15 cellular contexts compared by ENCODE assay signal in the genomic region with DNA sequence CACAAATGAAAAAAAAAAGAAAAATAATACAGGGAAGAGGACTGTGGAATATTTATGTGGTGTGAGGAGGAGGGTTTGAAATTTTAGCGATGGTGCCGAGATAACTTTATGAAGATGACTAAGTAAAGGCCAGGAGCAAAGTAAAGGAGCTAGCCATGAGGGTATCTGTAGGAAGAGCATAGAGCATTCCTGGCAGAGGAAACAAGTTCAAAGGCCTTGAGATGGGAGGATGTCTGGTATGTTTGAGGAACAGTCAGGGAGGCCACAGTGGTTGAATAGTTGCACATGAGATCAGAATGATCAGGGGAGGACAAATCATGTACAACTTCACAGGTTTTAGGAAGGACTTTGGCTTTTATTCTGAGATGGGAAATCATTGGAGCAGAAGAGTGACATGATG. TPM values are rescaled to one million over a fixed set of nuclear protein-coding genes. Genes with fewer than 3 reads are reported as not detected.
DNase-seq lines count a peak whose midpoint lies in the region; ATAC-seq, FAIRE-seq and TF ChIP-seq lines count a peak whose summit lies in the region.
"Had no signal": no experiment of that assay in that cellular context is flagged by ENCODE, and none has a peak within 500 bp of the region (broad histone marks: within the 10 kb centered on the region; RNA-seq: fewer than 3 reads in every experiment).

No MANE protein-coding gene starts in this region.

- in situ Hi-C loops in GM12878 (cut with MboI): no loop called here

- H3K9me3 Mint-ChIP-seq in activated CD4-positive, alpha-beta memory T cell treated with anti-CD3 and anti-CD28 coated beads for 36 hours: peaks cover 12% of the 10 kb centered on the region
- peaks cover 11% of the 10 kb centered on the region for H3K9me3 Mint-ChIP-seq in activated CD4-positive, alpha-beta memory T cell treated with anti-CD3 and anti-CD28 coated beads, Interleukin-2, amount 10 ng/mL, durations not matched to agents 7 days and 5 days
- H3K9me3 Mint-ChIP-seq in Caco-2 (ENCODE audit: unreplicated experiment): peaks cover 15% of the 10 kb centered on the region
- peaks cover 6% of the 10 kb centered on the region for H3K9me3 Mint-ChIP-seq in neural progenitor cell

- H3K4me3 ChIP-seq in Caco-2 (ENCODE audit: low read depth, low read length) (no peak overlapping the region), GM12878 (no peak overlapping the region), neural progenitor cell (no peak overlapping the region)
- H3K4me3 ChIP-seq: GM23338 had no signal

- RAD21 ChIA-PET in GM12878 (lab: Charles Lee; ENCODE audit: unreplicated experiment): no interaction called here

- peaks cover 8% of the 10 kb centered on the region for H3K36me3 ChIP-seq in Caco-2 (ENCODE audit: control insufficient read depth, insufficient read depth, low read length)
- H3K36me3 ChIP-seq in GM12878 (ENCODE audit: control insufficient read depth in 2 of 2, insufficient read depth in 2 of 2, low read length in 1 of 2): peaks cover 4 to 33% of the 10 kb centered on the region in 2 experiments
- peaks cover 11% of the 10 kb centered on the region for H3K36me3 ChIP-seq in neural progenitor cell

- peaks cover 7% of the 10 kb centered on the region for H3K4me1 ChIP-seq in Caco-2
- H3K4me1 ChIP-seq in GM12878 (ENCODE audit: control insufficient read depth, insufficient read depth, low read length): peaks cover 9% of the 10 kb centered on the region
- H3K4me1 ChIP-seq in neural progenitor cell: no peaks in the 10 kb centered on the region
- H3K4me1 ChIP-seq in foreskin keratinocyte: peaks cover 6% of the 10 kb centered on the region

- H3K27ac ChIP-seq in GM12878 (ENCODE audit: control insufficient read depth, insufficient read depth) (no peak overlapping the region), neural progenitor cell (no peak overlapping the region), foreskin keratinocyte (no peak overlapping the region)

- H3K9ac ChIP-seq in GM12878 (ENCODE audit: control insufficient read depth, insufficient read depth, low read length) (no peak overlapping the region), neural progenitor cell (no peak overlapping the region)

- no peak overlapping the region for H2AFZ ChIP-seq in GM12878 (ENCODE audit: control insufficient read depth, low read depth, low read length)
- H2AFZ ChIP-seq in neural progenitor cell (replicated peaks): no peak overlapping the region
- H2AFZ ChIP-seq: GM23338 had no signal

- H3K9me3 ChIP-seq in Caco-2 (no peaks in the 10 kb centered on the region), GM12878 (replicated peaks; ENCODE audit: control insufficient read depth, insufficient read depth, low read length) (peaks cover 11% of the 10 kb centered on the region), neural progenitor cell (ENCODE audit: low read depth) (no peaks in the 10 kb centered on the region)

- TF ChIP-seq POLR2A in GM12878 (IDR thresholded peaks at IDR 0.05; ENCODE audit: low read depth, low read length): no peak

- H3F3A ChIP-seq in neural progenitor cell (ENCODE audit: low read depth): peaks cover 8% of the 10 kb centered on the region

- CTCF ChIA-PET in activated CD4-positive, alpha-beta memory T cell treated with anti-CD3 and anti-CD28 coated beads for 36 hours (lab: Charles Lee): interaction anchor here (0.8 kb wide), 1 partner anchor 32 kb away, joined by 3 read pairs; no protein-coding TSS in a partner anchor
- CTCF ChIA-PET in activated CD4-positive, alpha-beta memory T cell treated with anti-CD3 and anti-CD28 coated beads, Interleukin-2, amount 10 ng/mL, durations not matched to agents 7 days and 5 days (lab: Charles Lee): interaction anchor here (0.7 kb wide), 1 partner anchor 444 kb away, joined by 3 read pairs; no protein-coding TSS in a partner anchor
- CTCF ChIA-PET in Caco-2 (lab: Charles Lee) (interaction anchor here (0.6 kb wide), 1 partner anchor 24 kb away, joined by 3 read pairs; no protein-coding TSS in a partner anchor), GM12878 (lab: Yijun Ruan, JAX) (interaction anchor here (1.2 to 3.0 kb wide), 3 partner anchors 11 to 33 kb away, joined by 3 to 10 read pairs (median 4); no protein-coding TSS in a partner anchor)

- H3K27me3 Mint-ChIP-seq in activated CD4-positive, alpha-beta memory T cell treated with anti-CD3 and anti-CD28 coated beads for 36 hours: no peaks in the 10 kb centered on the region
- H3K27me3 Mint-ChIP-seq in activated CD4-positive, alpha-beta memory T cell treated with anti-CD3 and anti-CD28 coated beads, Interleukin-2, amount 10 ng/mL, durations not matched to agents 7 days and 5 days: no peaks in the 10 kb centered on the region
- H3K27me3 Mint-ChIP-seq in Caco-2 (ENCODE audit: insufficient read depth, unreplicated experiment) (no peaks in the 10 kb centered on the region), neural progenitor cell (ENCODE audit: insufficient read depth, low read depth) (no peaks in the 10 kb centered on the region)

- peaks cover 57% of the 10 kb centered on the region for H3K36me3 Mint-ChIP-seq in activated CD4-positive, alpha-beta memory T cell treated with anti-CD3 and anti-CD28 coated beads for 36 hours
- H3K36me3 Mint-ChIP-seq in activated CD4-positive, alpha-beta memory T cell treated with anti-CD3 and anti-CD28 coated beads, Interleukin-2, amount 10 ng/mL, durations not matched to agents 7 days and 5 days (ENCODE audit: low read depth): peaks cover 64% of the 10 kb centered on the region
- H3K36me3 Mint-ChIP-seq in Caco-2 (ENCODE audit: insufficient read depth, unreplicated experiment) (peaks cover 99% of the 10 kb centered on the region), neural progenitor cell (peaks cover 38% of the 10 kb centered on the region)

- intact Hi-C loops in activated CD4-positive, alpha-beta memory T cell treated with anti-CD3 and anti-CD28 coated beads for 36 hours (cut with micrococcal nuclease): no loop called here
- intact Hi-C loops in Caco-2 (cut with micrococcal nuclease; ENCODE audit: unreplicated experiment): no loop called here
- intact Hi-C loops in GM12878 (cut with micrococcal nuclease; ENCODE audit: unreplicated experiment): no loop called here

- H3K4me3 Mint-ChIP-seq in activated CD4-positive, alpha-beta memory T cell treated with anti-CD3 and anti-CD28 coated beads for 36 hours: no peak overlapping the region
- no peak overlapping the region for H3K4me3 Mint-ChIP-seq in activated CD4-positive, alpha-beta memory T cell treated with anti-CD3 and anti-CD28 coated beads, Interleukin-2, amount 10 ng/mL, durations not matched to agents 7 days and 5 days
- H3K4me3 Mint-ChIP-seq in Caco-2 (ENCODE audit: unreplicated experiment): no peak overlapping the region
- H3K4me3 Mint-ChIP-seq in neural progenitor cell: peak overlapping the region; percentile 20
- H3K4me3 Mint-ChIP-seq: GM23338 had no signal

- TF ChIP-seq CTCF in Caco-2 (IDR thresholded peaks at IDR 0.05; ENCODE audit: insufficient read depth in 1 of 2, low read depth in 1 of 2, low read length in 1 of 2, severe bottlenecking in 1 of 2, unreplicated experiment in 1 of 2): no peak
- TF ChIP-seq CTCF in GM12878 (IDR thresholded peaks at IDR 0.05 in 2 of 3, conservative IDR thresholded peaks at IDR 0.05 in 1 of 3; ENCODE audit: control insufficient read depth in 2 of 3, extremely low read depth in 1 of 3, insufficient read depth in 1 of 3, low read depth in 3 of 3, low read length in 3 of 3): no peak
- no peak for TF ChIP-seq CTCF in neural progenitor cell (IDR thresholded peaks at IDR 0.05)
- no peak for TF ChIP-seq CTCF in foreskin keratinocyte (conservative IDR thresholded peaks at IDR 0.05)

- peak overlapping the region; percentile 0 for H3K27ac Mint-ChIP-seq in activated CD4-positive, alpha-beta memory T cell treated with anti-CD3 and anti-CD28 coated beads for 36 hours
- H3K27ac Mint-ChIP-seq in activated CD4-positive, alpha-beta memory T cell treated with anti-CD3 and anti-CD28 coated beads, Interleukin-2, amount 10 ng/mL, durations not matched to agents 7 days and 5 days: no peak overlapping the region
- peak overlapping the region; percentile 0 for H3K27ac Mint-ChIP-seq in Caco-2 (ENCODE audit: unreplicated experiment)
- no peak overlapping the region for H3K27ac Mint-ChIP-seq in neural progenitor cell
- H3K27ac Mint-ChIP-seq: GM23338 had no signal

- H3K4me1 Mint-ChIP-seq in activated CD4-positive, alpha-beta memory T cell treated with anti-CD3 and anti-CD28 coated beads for 36 hours (ENCODE audit: low read depth): peaks cover 61% of the 10 kb centered on the region
- H3K4me1 Mint-ChIP-seq in activated CD4-positive, alpha-beta memory T cell treated with anti-CD3 and anti-CD28 coated beads, Interleukin-2, amount 10 ng/mL, durations not matched to agents 7 days and 5 days: peaks cover 48% of the 10 kb centered on the region
- H3K4me1 Mint-ChIP-seq in Caco-2 (ENCODE audit: low read depth, unreplicated experiment) (peaks cover 14% of the 10 kb centered on the region), neural progenitor cell (peaks cover 16% of the 10 kb centered on the region)

- 100% methylated on average over 2 of the region's 2 CpGs for WGBS in GM12878 (ENCODE audit: insufficient coverage, insufficient replicate concordance, low lambda C conversion rate, missing lambda C conversion rate)

- SMC1A ChIA-PET in GM12878 (lab: Charles Lee; ENCODE audit: uncharacterized antibody, unreplicated experiment): interaction anchor here (0.9 to 1.8 kb wide), 3 partner anchors 10 to 35 kb away, joined by 4 to 7 read pairs (median 6); no protein-coding TSS in a partner anchor

- H4K20me1 ChIP-seq in GM12878 (ENCODE audit: control insufficient read depth, insufficient read depth) (no peaks in the 10 kb centered on the region), neural progenitor cell (ENCODE audit: low read depth) (peaks cover 13% of the 10 kb centered on the region)

- POLR2A ChIA-PET in activated CD4-positive, alpha-beta memory T cell treated with anti-CD3 and anti-CD28 coated beads for 36 hours (lab: Charles Lee): no interaction called here
- POLR2A ChIA-PET in activated CD4-positive, alpha-beta memory T cell treated with anti-CD3 and anti-CD28 coated beads, Interleukin-2, amount 10 ng/mL, durations not matched to agents 7 days and 5 days (lab: Charles Lee): no interaction called here
- POLR2A ChIA-PET in Caco-2 (lab: Charles Lee): no interaction called here
- POLR2A ChIA-PET in GM12878 (lab: Charles Lee): interaction anchor here (0.8 to 1.0 kb wide), 2 partner anchors 10 to 14 kb away, joined by 3 to 6 read pairs; no protein-coding TSS in a partner anchor

- H3K27me3 ChIP-seq in Caco-2 (replicated peaks; ENCODE audit: control insufficient read depth, insufficient read depth, low read length) (no peaks in the 10 kb centered on the region), GM12878 (replicated peaks in 1 of 2; ENCODE audit: control insufficient read depth in 2 of 2, insufficient read depth in 2 of 2, low read length in 1 of 2) (no peaks in the 10 kb centered on the region), neural progenitor cell (no peaks in the 10 kb centered on the region), foreskin keratinocyte (no peaks in the 10 kb centered on the region)

- no peak for TF ChIP-seq RAD21 in GM12878 (IDR thresholded peaks at IDR 0.05; ENCODE audit: insufficient read depth, low read depth, low read length)

- no peak for DNase-seq in activated CD4-positive, alpha-beta memory T cell treated with anti-CD3 and anti-CD28 coated beads for 36 hours
- DNase-seq in activated CD4-positive, alpha-beta memory T cell treated with anti-CD3 and anti-CD28 coated beads, Interleukin-2, amount 10 ng/mL, durations not matched to agents 7 days and 5 days: no peak
- DNase-seq in Caco-2 (no peak), GM12878 (ENCODE audit: low read depth, low spot score) (no peak), neural progenitor cell (ENCODE audit: low spot score) (no peak), foreskin keratinocyte (no peak)
- DNase-seq: AML-193, DND-41, GDM1, NCI-H1436, NCI-H2029 treated with DMSO at 0.1 percent for 48 hours, NCI-H510A treated with DMSO at 0.1 percent for 48 hours, RPMI8226 had no signal

- no TSS peak for BruUV-seq in Caco-2 (replicated peaks; lab: Mats Ljungman, UMichigan)
- BruUV-seq in GM12878 (replicated peaks; lab: Mats Ljungman, UMichigan): no TSS peak

- H3K79me2 ChIP-seq in GM12878 (ENCODE audit: control insufficient read depth, insufficient read depth, low read length) (peaks cover 75% of the 10 kb centered on the region), neural progenitor cell (ENCODE audit: low read depth) (peaks cover 88% of the 10 kb centered on the region)

- no peak for TF ChIP-seq EP300 in GM12878 (IDR thresholded peaks at IDR 0.05; ENCODE audit: borderline replicate concordance in 1 of 2, control insufficient read depth in 1 of 2, low read depth in 2 of 2, low read length in 2 of 2)

- H3K4me2 ChIP-seq in GM12878 (ENCODE audit: control insufficient read depth, insufficient read depth) (no peak overlapping the region), neural progenitor cell (no peak overlapping the region)
- H3K4me2 ChIP-seq: GM23338 had no signal

- no peak for ATAC-seq in GM12878
- ATAC-seq in foreskin keratinocyte: no peak
- ATAC-seq in GM18873 (IDR thresholded peaks at IDR 0.05; ENCODE audit: low FRiP score, unreplicated experiment): no peak
- ATAC-seq: GM23338 had no signal

- FAIRE-seq in GM12878 (lab: Jason Lieb, UNC): peak; percentile 23

RNA-seq across cellular contexts. Expression of a gene that starts 4.2 kb away (rescaled TPM):
- 100 to 1,000 TPM; 147 to 152 TPM for total RNA-seq in activated CD4-positive, alpha-beta memory T cell treated with anti-CD3 and anti-CD28 coated beads for 36 hours
- 100 to 1,000 TPM; 149 to 152 TPM for total RNA-seq in activated CD4-positive, alpha-beta memory T cell treated with anti-CD3 and anti-CD28 coated beads, Interleukin-2, amount 10 ng/mL, durations not matched to agents 7 days and 5 days
- total RNA-seq in Caco-2 (2022) (355 TPM in 2 replicates), GM12878 (2014; rRNA removed) (161 and 206 TPM in 2 replicates), GM12878 (2014; rRNA removed; fragmentation: Illumina TruSeq; extraction: Trizol) (175 and 180 TPM in 2 replicates), GM12878 (2021) (168 TPM in 2 replicates), neural progenitor cell (ENCODE audit: low replicate concordance) (67.9 and 108 TPM in 2 replicates), foreskin keratinocyte (171 and 188 TPM in 2 replicates)
- 94.6 and 94.7 TPM in 2 replicates for total RNA-seq in GM12878 (2013; cell fraction: nucleolus; rRNA removed)
- 42.6 TPM for polyA plus RNA-seq in GM12878 (2011; ENCODE audit: low read depth)
- polyA plus RNA-seq in GM12878 (2011; rRNA removed) (293 and 322 TPM in 2 replicates), GM12878 (2014; fragmentation: Illumina TruSeq; extraction: Trizol) (305 and 355 TPM in 2 replicates), GM12878 (2014; fragmentation: Nextera tagmentation; extraction: Ambion mirVana) (100 to 1,000 TPM; 170 to 182 TPM), GM12878 (2014; rRNA removed) (141 and 145 TPM in 2 replicates), GM12878 (2016; fragmentation: Nextera tagmentation; extraction: Ambion mirVana) (100 to 1,000 TPM; 239 to 244 TPM), foreskin keratinocyte (130 and 156 TPM in 2 replicates)
- polyA plus RNA-seq in GM12878 (2011; cell fraction: cytosol; rRNA removed): 176 and 203 TPM in 2 replicates
- polyA plus RNA-seq in GM12878 (2011; cell fraction: nucleus; rRNA removed): 71.0 and 74.5 TPM in 2 replicates
- polyA plus RNA-seq in GM12878 (2012): 89.1 and 101 TPM in 2 replicates
- 219 and 220 TPM in 2 replicates for polyA minus RNA-seq in GM12878 (2011; rRNA and poly(A)+ RNA removed)
- 31.8 and 52.9 TPM in 2 replicates for polyA minus RNA-seq in GM12878 (2011; cell fraction: cytosol; rRNA and poly(A)+ RNA removed)
- 32.6 and 58.0 TPM in 2 replicates for polyA minus RNA-seq in GM12878 (2011; cell fraction: nucleus; rRNA and poly(A)+ RNA removed)

RNA-seq across cellular contexts. Expression of a gene that starts 42.8 kb away (rescaled TPM):
- total RNA-seq in activated CD4-positive, alpha-beta memory T cell treated with anti-CD3 and anti-CD28 coated beads for 36 hours: 10 to 100 TPM; 39.5 to 42.5 TPM
- 10 to 100 TPM; 40.4 to 40.8 TPM for total RNA-seq in activated CD4-positive, alpha-beta memory T cell treated with anti-CD3 and anti-CD28 coated beads, Interleukin-2, amount 10 ng/mL, durations not matched to agents 7 days and 5 days
- total RNA-seq in Caco-2 (2022) (43.6 and 46.2 TPM in 2 replicates), GM12878 (2014; rRNA removed) (11.1 and 12.6 TPM in 2 replicates), GM12878 (2014; rRNA removed; fragmentation: Illumina TruSeq; extraction: Trizol) (16.3 and 16.8 TPM in 2 replicates), GM12878 (2021) (35.7 and 40.9 TPM in 2 replicates), neural progenitor cell (ENCODE audit: low replicate concordance) (26.8 and 57.5 TPM in 2 replicates), foreskin keratinocyte (12.9 and 13.9 TPM in 2 replicates)
- total RNA-seq in GM12878 (2013; cell fraction: nucleolus; rRNA removed): 22.6 and 22.8 TPM in 2 replicates
- polyA plus RNA-seq in GM12878 (2011; ENCODE audit: low read depth): 12.8 TPM
- polyA plus RNA-seq in GM12878 (2011; rRNA removed) (20.2 and 22.8 TPM in 2 replicates), GM12878 (2014; fragmentation: Illumina TruSeq; extraction: Trizol) (45.1 and 47.5 TPM in 2 replicates), GM12878 (2014; fragmentation: Nextera tagmentation; extraction: Ambion mirVana) (10 to 100 TPM; 15.7 to 18.2 TPM), GM12878 (2014; rRNA removed) (19.8 and 22.4 TPM in 2 replicates), GM12878 (2016; fragmentation: Nextera tagmentation; extraction: Ambion mirVana) (10 to 100 TPM in 1 of 2 experiments, 1 to 10 TPM in 1; 4.8 to 17.1 TPM), foreskin keratinocyte (13.2 and 13.5 TPM in 2 replicates)
- polyA plus RNA-seq in GM12878 (2011; cell fraction: cytosol; rRNA removed): 12.0 and 14.3 TPM in 2 replicates
- polyA plus RNA-seq in GM12878 (2011; cell fraction: nucleus; rRNA removed): 9.3 and 12.8 TPM in 2 replicates
- polyA plus RNA-seq in GM12878 (2012): 18.7 and 20.6 TPM in 2 replicates
- polyA minus RNA-seq in GM12878 (2011; rRNA and poly(A)+ RNA removed): 18.9 and 21.7 TPM in 2 replicates
- polyA minus RNA-seq in GM12878 (2011; cell fraction: cytosol; rRNA and poly(A)+ RNA removed): 22.9 and 25.8 TPM in 2 replicates
- 8.3 and 13.7 TPM in 2 replicates for polyA minus RNA-seq in GM12878 (2011; cell fraction: nucleus; rRNA and poly(A)+ RNA removed)

Comparison
In these comparisons a context has a peak if more than half of its experiments do, and no peak if none do; other contexts are left out.
1. H3K27ac Mint-ChIP-seq: peak in activated CD4-positive, alpha-beta memory T cell treated with anti-CD3 and anti-CD28 coated beads for 36 hours (single experiment) and Caco-2 (single experiment); none in activated CD4-positive, alpha-beta memory T cell treated with anti-CD3 and anti-CD28 coated beads, Interleukin-2, amount 10 ng/mL, durations not matched to agents 7 days and 5 days (single experiment) and neural progenitor cell (single experiment).